Comparison of ENCODE assay signal across 11 cellular contexts in the genomic region with DNA sequence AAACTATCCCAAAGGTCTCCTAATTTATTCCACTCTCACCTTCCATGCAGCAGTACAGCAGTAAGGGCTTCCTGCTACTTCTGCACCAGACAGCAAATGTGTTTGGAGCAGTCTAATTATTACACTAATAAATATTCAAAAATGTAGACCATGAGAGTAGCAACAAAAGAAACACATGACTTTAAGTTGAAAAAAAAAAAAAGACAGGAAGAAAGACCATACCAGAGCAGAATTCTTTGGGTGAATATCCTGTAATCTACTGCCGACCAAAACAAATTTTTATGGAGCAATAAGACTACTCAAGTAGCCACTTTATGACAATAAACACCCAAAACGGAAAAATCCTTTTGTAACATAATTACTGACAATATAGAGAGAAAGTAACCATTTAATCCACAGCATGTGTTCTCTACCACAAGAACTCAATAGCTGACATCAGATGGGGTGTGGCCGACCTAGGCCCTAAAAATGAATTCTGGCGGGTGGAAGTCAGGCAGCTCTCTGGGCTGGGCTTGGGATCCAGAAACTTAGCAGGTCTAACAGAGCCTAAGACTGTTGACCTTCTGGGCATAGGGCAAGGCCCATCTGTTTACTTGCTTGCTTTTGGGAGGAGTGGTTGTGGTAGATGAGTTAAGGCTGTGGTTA. TPM values are rescaled to one million over a fixed set of nuclear protein-coding genes. Genes with fewer than 3 reads are reported as not detected.
DNase-seq lines count a peak whose midpoint lies in the region; ATAC-seq, FAIRE-seq and TF ChIP-seq lines count a peak whose summit lies in the region.
"Had no signal": no experiment of that assay in that cellular context is flagged by ENCODE, and none has a peak within 500 bp of the region (broad histone marks: within the 10 kb centered on the region; RNA-seq: fewer than 3 reads in every experiment).

No MANE protein-coding gene starts in this region.

- H3K9ac ChIP-seq in endothelial cell of umbilical vein (replicated peaks; ENCODE audit: extremely low read depth, insufficient read depth, low read length) = no peak overlapping the region

- no peaks in the 10 kb centered on the region for H3K36me3 ChIP-seq in endothelial cell of umbilical vein (ENCODE audit: control insufficient read depth in 2 of 2, extremely low read depth in 1 of 2, insufficient read depth in 2 of 2, low read length in 2 of 2)
- H3K36me3 ChIP-seq: adrenal gland had no signal

- POLR2A ChIA-PET in endothelial cell of umbilical vein (lab: Charles Lee) = no interaction called here

- peaks cover 11% of the 10 kb centered on the region for H3K36me3 Mint-ChIP-seq in T-helper 2 cell treated with Interferon-gamma antibody and Interleukin-4, amounts not matched to agents 5 μg/mL and 100 μg/mL, for 36 hours (ENCODE audit: low read depth)
- H3K36me3 Mint-ChIP-seq in stimulated activated naive B cell treated with anti-CD40 and anti-IgM and Interleukin-4, amounts not matched to agents 10 μg/mL and 1 μg/mL and 100 μg/mL, for 72 hours = peaks cover 0 to 10% of the 10 kb centered on the region in 2 donors

- peak overlapping the region; percentile 92 for H3K27ac Mint-ChIP-seq in T-helper 2 cell treated with Interferon-gamma antibody and Interleukin-4, amounts not matched to agents 5 μg/mL and 100 μg/mL, for 36 hours
- peak overlapping the region; percentile 39 for H3K27ac Mint-ChIP-seq in stimulated activated naive B cell treated with anti-CD40 and anti-IgM and Interleukin-4, amounts not matched to agents 10 μg/mL and 1 μg/mL and 100 μg/mL, for 72 hours

- no peak for TF ChIP-seq CTCF in endothelial cell of umbilical vein (IDR thresholded peaks at IDR 0.05; ENCODE audit: extremely low read depth in 1 of 2, insufficient read depth in 1 of 2, low read depth in 1 of 2, low read length in 2 of 2)

- H3K4me3 Mint-ChIP-seq in T-helper 2 cell treated with Interferon-gamma antibody and Interleukin-4, amounts not matched to agents 5 μg/mL and 100 μg/mL, for 36 hours = peak overlapping the region; percentile 73
- H3K4me3 Mint-ChIP-seq in stimulated activated naive B cell treated with anti-CD40 and anti-IgM and Interleukin-4, amounts not matched to agents 10 μg/mL and 1 μg/mL and 100 μg/mL, for 72 hours = no peak overlapping the region

- no peak overlapping the region for H2AFZ ChIP-seq in endothelial cell of umbilical vein (ENCODE audit: low read depth, low read length)

- H3K27ac ChIP-seq in endothelial cell of umbilical vein (ENCODE audit: insufficient read depth, low read depth, low read length) = no peak overlapping the region

- H3K27me3 ChIP-seq in endothelial cell of umbilical vein (ENCODE audit: control insufficient read depth in 2 of 2, insufficient read depth in 2 of 2, low read length in 2 of 2) = no peaks in the 10 kb centered on the region
- H3K27me3 ChIP-seq: adrenal gland had no signal

- no peak for TF ChIP-seq POLR2A in endothelial cell of umbilical vein (IDR thresholded peaks at IDR 0.05; ENCODE audit: low read depth, low read length)

- H3K4me1 ChIP-seq in endothelial cell of umbilical vein (ENCODE audit: control insufficient read depth, extremely low read depth, insufficient read depth, low read length) = peaks cover 32% of the 10 kb centered on the region

- no peaks in the 10 kb centered on the region for H3K9me3 ChIP-seq in endothelial cell of umbilical vein (replicated peaks; ENCODE audit: control insufficient read depth, insufficient read depth, low read length)
- H3K9me3 ChIP-seq: adrenal gland had no signal

- H3K79me2 ChIP-seq in endothelial cell of umbilical vein (ENCODE audit: control insufficient read depth, insufficient read depth, low read length) = peaks cover 85% of the 10 kb centered on the region

- peaks cover 42% of the 10 kb centered on the region for H3K4me1 Mint-ChIP-seq in T-helper 2 cell treated with Interferon-gamma antibody and Interleukin-4, amounts not matched to agents 5 μg/mL and 100 μg/mL, for 36 hours (ENCODE audit: low read depth)
- peaks cover 22 to 43% of the 10 kb centered on the region in 2 donors for H3K4me1 Mint-ChIP-seq in stimulated activated naive B cell treated with anti-CD40 and anti-IgM and Interleukin-4, amounts not matched to agents 10 μg/mL and 1 μg/mL and 100 μg/mL, for 72 hours

- no peak for ATAC-seq in stimulated activated naive B cell treated with anti-CD40 and anti-IgM and Interleukin-4, amounts not matched to agents 10 μg/mL and 1 μg/mL and 100 μg/mL, for 72 hours (replicated peaks)
- no peak for ATAC-seq in GM21737 (IDR thresholded peaks at IDR 0.05; ENCODE audit: unreplicated experiment)
- ATAC-seq: Panc1 had no signal

- H3K9me3 Mint-ChIP-seq in T-helper 2 cell treated with Interferon-gamma antibody and Interleukin-4, amounts not matched to agents 5 μg/mL and 100 μg/mL, for 36 hours = no peaks in the 10 kb centered on the region
- H3K9me3 Mint-ChIP-seq in stimulated activated naive B cell treated with anti-CD40 and anti-IgM and Interleukin-4, amounts not matched to agents 10 μg/mL and 1 μg/mL and 100 μg/mL, for 72 hours = no peaks in the 10 kb centered on the region

- peaks cover 2% of the 10 kb centered on the region for H4K20me1 ChIP-seq in endothelial cell of umbilical vein (replicated peaks; ENCODE audit: control insufficient read depth, extremely low read depth, insufficient read depth, low read length)

- DNase-seq in activated CD8-positive, alpha-beta memory T cell treated with anti-CD3 and anti-CD28 coated beads for 24 hours = peak; percentile 64
- no peak for DNase-seq in activated CD8-positive, alpha-beta memory T cell treated with anti-CD3 and anti-CD28 coated beads, Interleukin-2, amount 50 U/mL, for 4 hours
- no peak for DNase-seq in T-helper 2 cell treated with Interferon-gamma antibody and Interleukin-4, amounts not matched to agents 5 μg/mL and 100 μg/mL, for 36 hours (ENCODE audit: low spot score)
- peak; percentile 17 for DNase-seq in endothelial cell of umbilical vein (ENCODE audit: low read depth, low spot score)
- no peak for DNase-seq in stimulated activated naive B cell treated with anti-CD40 and anti-IgM and Interleukin-4, amounts not matched to agents 10 μg/mL and 1 μg/mL and 100 μg/mL, for 72 hours
- no peak for DNase-seq in CD1c-positive myeloid dendritic cell (ENCODE audit: extremely low spot score)
- no peak for DNase-seq in NCI-H187 treated with DMSO at 0.1 percent for 48 hours (lab: John Stamatoyannopoulos, UW)
- DNase-seq: adrenal gland had no signal

- H3K4me2 ChIP-seq in endothelial cell of umbilical vein (ENCODE audit: insufficient read depth, low read length) = peak overlapping the region; percentile 25

- dilution Hi-C loops in endothelial cell of umbilical vein (cut with MboI; ENCODE audit: extremely low pct_ligation_motif_present, low sequenced_read_pairs) = no loop called here

- H3K27me3 Mint-ChIP-seq in T-helper 2 cell treated with Interferon-gamma antibody and Interleukin-4, amounts not matched to agents 5 μg/mL and 100 μg/mL, for 36 hours (ENCODE audit: low read depth) = no peaks in the 10 kb centered on the region
- no peaks in the 10 kb centered on the region for H3K27me3 Mint-ChIP-seq in stimulated activated naive B cell treated with anti-CD40 and anti-IgM and Interleukin-4, amounts not matched to agents 10 μg/mL and 1 μg/mL and 100 μg/mL, for 72 hours

- intact Hi-C loops in endothelial cell of umbilical vein (cut with micrococcal nuclease) = loop anchor here (5.0 to 10.0 kb wide), 4 partner anchors 177 to 775 kb away; no protein-coding TSS in a partner anchor

- BruUV-seq in endothelial cell of umbilical vein (replicated peaks; lab: Mats Ljungman, UMichigan) = no TSS peak

- CTCF ChIA-PET in endothelial cell of umbilical vein (lab: Charles Lee) = interaction anchor here (1.1 to 12.0 kb wide), 2 partner anchors 158 to 295 kb away, joined by 4 to 76 read pairs; no protein-coding TSS in a partner anchor

- no peak for FAIRE-seq in endothelial cell of umbilical vein (lab: Jason Lieb, UNC)
- FAIRE-seq: islet of Langerhans had no signal

- no peak overlapping the region for H3K4me3 ChIP-seq in endothelial cell of umbilical vein (replicated peaks in 1 of 3; ENCODE audit: insufficient read depth in 1 of 3, low read depth in 1 of 3, low read length in 3 of 3)
- H3K4me3 ChIP-seq: adrenal gland had no signal

- H3K9me1 ChIP-seq in endothelial cell of umbilical vein (replicated peaks; ENCODE audit: control insufficient read depth, extremely low read depth, insufficient read depth, low read length) = no peaks in the 10 kb centered on the region

TF ChIP-seq in endothelial cell of umbilical vein, 7 proteins besides CTCF, POLR2A, EP300 and RAD21:
- TF ChIP-seq GATA2 (IDR thresholded peaks at IDR 0.05; ENCODE audit: insufficient read depth, insufficient read length, low read depth, low read length) (no peak), JUN (IDR thresholded peaks at IDR 0.05; ENCODE audit: borderline replicate concordance, insufficient read depth, insufficient read length, low read depth) (no peak), POLR2AphosphoS5 (IDR thresholded peaks at IDR 0.05; ENCODE audit: insufficient read depth, low read depth, low read length) (no peak), FOS (IDR thresholded peaks at IDR 0.05; ENCODE audit: borderline replicate concordance, insufficient read depth, low read length) (no peak), EZH2 (IDR thresholded peaks at IDR 0.05; ENCODE audit: borderline replicate concordance, low read depth, low read length, severe bottlenecking) (no peak), MYC (IDR thresholded peaks at IDR 0.05; ENCODE audit: low read depth, low read length) (no peak)
- TF ChIP-seq, protein P1, sequence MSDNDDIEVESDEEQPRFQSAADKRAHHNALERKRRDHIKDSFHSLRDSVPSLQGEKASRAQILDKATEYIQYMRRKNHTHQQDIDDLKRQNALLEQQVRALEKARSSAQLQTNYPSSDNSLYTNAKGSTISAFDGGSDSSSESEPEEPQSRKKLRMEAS (IDR thresholded peaks at IDR 0.05; ENCODE audit: insufficient read depth, insufficient read length) = no peak

RNA-seq across cellular contexts. Expression of a gene that starts 4.6 kb away (rescaled TPM):
- total RNA-seq in endothelial cell of umbilical vein = 25.9 and 26.0 TPM in 2 replicates
- polyA plus RNA-seq in endothelial cell of umbilical vein = 16.0 and 18.3 TPM in 2 replicates
- polyA plus RNA-seq in endothelial cell of umbilical vein (2011; cell fraction: cytosol; rRNA removed) = 7.0 and 8.9 TPM in 2 replicates
- polyA plus RNA-seq in endothelial cell of umbilical vein (2011; cell fraction: nucleus; rRNA removed) = 31.3 and 31.9 TPM in 2 replicates
- 10.1 and 11.2 TPM in 2 replicates for polyA plus RNA-seq in endothelial cell of umbilical vein (2012)
- 161 and 176 TPM in 2 replicates for polyA minus RNA-seq in endothelial cell of umbilical vein
- 6.3 TPM for polyA minus RNA-seq in endothelial cell of umbilical vein (2011; cell fraction: cytosol; rRNA and poly(A)+ RNA removed)
- polyA minus RNA-seq in endothelial cell of umbilical vein (2011; cell fraction: nucleus; rRNA and poly(A)+ RNA removed) = 179 and 248 TPM in 2 replicates

Comparison
In these comparisons a context has a peak if more than half of its experiments do, and no peak if none do; other contexts are left out.
1. DNase-seq: peak in activated CD8-positive, alpha-beta memory T cell treated with anti-CD3 and anti-CD28 coated beads for 24 hours (single experiment) and endothelial cell of umbilical vein (single experiment); none in activated CD8-positive, alpha-beta memory T cell treated with anti-CD3 and anti-CD28 coated beads, Interleukin-2, amount 50 U/mL, for 4 hours (single experiment), T-helper 2 cell treated with Interferon-gamma antibody and Interleukin-4, amounts not matched to agents 5 μg/mL and 100 μg/mL, for 36 hours (single experiment), stimulated activated naive B cell treated with anti-CD40 and anti-IgM and Interleukin-4, amounts not matched to agents 10 μg/mL and 1 μg/mL and 100 μg/mL, for 72 hours (single experiment), CD1c-positive myeloid dendritic cell (single experiment) and NCI-H187 treated with DMSO at 0.1 percent for 48 hours (single experiment).